In genomic region chr7:33806284-33807157, GRCh38 we compare ENCODE assay signal across 14 cellular contexts.
DNase-seq lines count a peak whose midpoint lies in the region; TF ChIP-seq lines count a peak whose summit lies in the region.
"Had no signal": no experiment of that assay in that cellular context is flagged by ENCODE, and none has a peak within 500 bp of the region (broad histone marks: within the 10 kb centered on the region; RNA-seq: fewer than 3 reads in every experiment).

No MANE protein-coding gene starts in this region.

- intact Hi-C loops in prostate gland (cut with DNase I), result no loop called here

- in situ Hi-C loops in GM13976 (cut with MboI; ENCODE audit: low sequenced_read_pairs, unreplicated experiment), result no loop called here

- no peak for TF ChIP-seq CTCF in fibroblast of pulmonary artery (IDR thresholded peaks at IDR 0.05; ENCODE audit: low read length, missing control alignments)
- TF ChIP-seq CTCF in GM13976 (IDR thresholded peaks at IDR 0.05; ENCODE audit: borderline replicate concordance, control extremely low read depth, extremely low read depth, insufficient read depth, missing control alignments), result no peak
- TF ChIP-seq CTCF in BE2C (IDR thresholded peaks at IDR 0.05; ENCODE audit: low read depth, low read length), result no peak
- no peak for TF ChIP-seq CTCF in prostate gland (IDR thresholded peaks at IDR 0.05)

- H3K4me1 ChIP-seq in mesodermal cell (ENCODE audit: control insufficient read depth, insufficient read depth, low read length, poor library complexity, severe bottlenecking) (peaks cover 48% of the 10 kb centered on the region), BE2C (peaks cover 4% of the 10 kb centered on the region), prostate gland (replicated peaks) (no peaks in the 10 kb centered on the region)

- H3K27me3 ChIP-seq in BE2C (no peaks in the 10 kb centered on the region), prostate gland (replicated peaks; ENCODE audit: insufficient read depth) (no peaks in the 10 kb centered on the region)

- peaks cover 5% of the 10 kb centered on the region for H3K9me3 ChIP-seq in mesodermal cell (ENCODE audit: control insufficient read depth, low read length)
- H3K9me3 ChIP-seq in BE2C, result no peaks in the 10 kb centered on the region
- H3K9me3 ChIP-seq in prostate gland, result no peaks in the 10 kb centered on the region
- H3K9me3 ChIP-seq: mucosa of descending colon had no signal

- no peaks in the 10 kb centered on the region for H3K36me3 ChIP-seq in mesodermal cell (ENCODE audit: control insufficient read depth, insufficient read depth, low read length)
- H3K36me3 ChIP-seq in BE2C, result no peaks in the 10 kb centered on the region
- no peaks in the 10 kb centered on the region for H3K36me3 ChIP-seq in prostate gland

- DNase-seq in DMS53 (lab: John Stamatoyannopoulos, UW), result peak; percentile 21
- no peak for DNase-seq in DMS53 treated with DMSO at 0.1 percent for 48 hours (lab: John Stamatoyannopoulos, UW; ENCODE audit: unreplicated experiment)
- DNase-seq in fibroblast of pulmonary artery (ENCODE audit: low read depth), result peak; percentile 50
- DNase-seq in GM13976 (ENCODE audit: low spot score), result no peak
- DNase-seq in BE2C, result no peak
- DNase-seq in prostate gland (ENCODE audit: low spot score), result no peak
- DNase-seq in SHP77 treated with DMSO at 0.1 percent for 48 hours (lab: John Stamatoyannopoulos, UW), result no peak
- DNase-seq: activated naive CD4-positive, alpha-beta T cell; CD4-positive, alpha-beta T cell; GF-D8; stimulated activated CD4-positive, alpha-beta T cell treated with anti-CD3 and anti-CD28 coated beads, Interleukin-4, amount 100 ng/mL, for 1 hour had no signal

- TF ChIP-seq POLR2A in prostate gland (IDR thresholded peaks at IDR 0.05), result no peak

- 58 to 61% methylated on average over 3 to 5 of the region's 5 CpGs for WGBS in mesodermal cell (ENCODE audit: insufficient coverage in 2 of 2), 2 experiments
- 61% methylated on average over 5 of the region's 5 CpGs for whole genome bisulfite sequencing in prostate gland

- H3K27ac ChIP-seq in mesodermal cell (ENCODE audit: low read depth, low read length, severe bottlenecking) (peak overlapping the region; percentile 87), prostate gland (no peak overlapping the region)
- H3K27ac ChIP-seq: 22Rv1 had no signal

- H3K4me3 ChIP-seq in fibroblast of pulmonary artery (replicated peaks; ENCODE audit: low read depth, low read length) (no peak overlapping the region), mesodermal cell (ENCODE audit: extremely low read depth, insufficient read depth, low read length, poor library complexity, severe bottlenecking) (no peak overlapping the region), BE2C (ENCODE audit: low read depth, low read length) (no peak overlapping the region), prostate gland (no peak overlapping the region)
- H3K4me3 ChIP-seq: mucosa of descending colon had no signal

Comparison
In these comparisons a context has a peak if more than half of its experiments do, and no peak if none do; other contexts are left out.
1. DNase-seq: peak in DMS53 (single experiment) and fibroblast of pulmonary artery (single experiment); none in DMS53 treated with DMSO at 0.1 percent for 48 hours (single experiment), GM13976 (single experiment), BE2C (single experiment), prostate gland (single experiment) and SHP77 treated with DMSO at 0.1 percent for 48 hours (single experiment).